Comparison of ENCODE assay signal across 10 cellular contexts in genomic region chr19:2577722-2578335, GRCh38.
DNase-seq lines count a peak whose midpoint lies in the region; ATAC-seq and TF ChIP-seq lines count a peak whose summit lies in the region.
"Had no signal": no experiment of that assay in that cellular context is flagged by ENCODE, and none has a peak within 500 bp of the region (broad histone marks: within the 10 kb centered on the region; RNA-seq: fewer than 3 reads in every experiment).

No MANE protein-coding gene starts in this region.

- intact Hi-C loops in upper lobe of right lung (cut with DNase I): loop anchor here (5.0 to 10.0 kb wide), 2 partner anchors 36 to 103 kb away; partner anchors contain the start of gene GADD45B

- peak overlapping the region; percentile 40 for H3K27ac ChIP-seq in epithelial cell of prostate
- peak overlapping the region; percentile 83 for H3K27ac ChIP-seq in upper lobe of right lung

- peaks cover 29% of the 10 kb centered on the region for H3K4me1 ChIP-seq in upper lobe of right lung

- peaks cover 3% of the 10 kb centered on the region for H3K4me1 Mint-ChIP-seq in activated naive CD8-positive, alpha-beta T cell (ENCODE audit: low read depth)
- peaks cover 5% of the 10 kb centered on the region for H3K4me1 Mint-ChIP-seq in activated naive CD8-positive, alpha-beta T cell treated with anti-CD3 and anti-CD28 coated beads for 36 hours
- H3K4me1 Mint-ChIP-seq in neural crest cell: peaks cover 4% of the 10 kb centered on the region

- H3K27me3 ChIP-seq in upper lobe of right lung: no peaks in the 10 kb centered on the region

- H3K27me3 Mint-ChIP-seq in activated naive CD8-positive, alpha-beta T cell: no peaks in the 10 kb centered on the region
- peaks cover 5% of the 10 kb centered on the region for H3K27me3 Mint-ChIP-seq in activated naive CD8-positive, alpha-beta T cell treated with anti-CD3 and anti-CD28 coated beads for 36 hours
- H3K27me3 Mint-ChIP-seq in neural crest cell (ENCODE audit: low read depth): peaks cover 9% of the 10 kb centered on the region

- no peak overlapping the region for H3K4me3 ChIP-seq in upper lobe of right lung

- H3K9me3 Mint-ChIP-seq in activated naive CD8-positive, alpha-beta T cell (ENCODE audit: low read depth): no peaks in the 10 kb centered on the region
- H3K9me3 Mint-ChIP-seq in activated naive CD8-positive, alpha-beta T cell treated with anti-CD3 and anti-CD28 coated beads for 36 hours: peaks cover 4% of the 10 kb centered on the region
- H3K9me3 Mint-ChIP-seq in neural crest cell: no peaks in the 10 kb centered on the region

- TF ChIP-seq CTCF in neural crest cell (conservative IDR thresholded peaks at IDR 0.05): no peak
- TF ChIP-seq CTCF in upper lobe of right lung (IDR thresholded peaks at IDR 0.05): no peak

- H3K4me3 Mint-ChIP-seq in activated naive CD8-positive, alpha-beta T cell: peak overlapping the region; percentile 23
- no peak overlapping the region for H3K4me3 Mint-ChIP-seq in activated naive CD8-positive, alpha-beta T cell treated with anti-CD3 and anti-CD28 coated beads for 36 hours
- H3K4me3 Mint-ChIP-seq in neural crest cell: peak overlapping the region; percentile 59

- peaks cover 4% of the 10 kb centered on the region for H3K36me3 Mint-ChIP-seq in activated naive CD8-positive, alpha-beta T cell
- peaks cover 4% of the 10 kb centered on the region for H3K36me3 Mint-ChIP-seq in activated naive CD8-positive, alpha-beta T cell treated with anti-CD3 and anti-CD28 coated beads for 36 hours
- peaks cover 6% of the 10 kb centered on the region for H3K36me3 Mint-ChIP-seq in neural crest cell (ENCODE audit: low read depth)

- no peak for DNase-seq in activated naive CD8-positive, alpha-beta T cell treated with anti-CD3 and anti-CD28 coated beads for 36 hours
- no peak for DNase-seq in epithelial cell of prostate (ENCODE audit: low read depth, low spot score)
- no peak for DNase-seq in neural crest cell (ENCODE audit: low read depth, low spot score)
- DNase-seq in upper lobe of right lung: peak; percentile 53
- no peak for DNase-seq in cerebellar nuclear complex (lab: John Stamatoyannopoulos, UW)
- DNase-seq in NCI-H774 (lab: John Stamatoyannopoulos, UW): no peak
- no peak for DNase-seq in stimulated activated CD8-positive, alpha-beta memory T cell treated with anti-CD3 and anti-CD28 coated beads, Interleukin-4, amount 100 ng/mL, for 48 hours
- DNase-seq: activated CD8-positive, alpha-beta memory T cell treated with anti-CD3 and anti-CD28 coated beads for 24 hours; occipital lobe had no signal

- no peak for ATAC-seq in upper lobe of right lung

- no peaks in the 10 kb centered on the region for H3K9me3 ChIP-seq in upper lobe of right lung

- no peak overlapping the region for H3K27ac Mint-ChIP-seq in activated naive CD8-positive, alpha-beta T cell
- H3K27ac Mint-ChIP-seq in activated naive CD8-positive, alpha-beta T cell treated with anti-CD3 and anti-CD28 coated beads for 36 hours: no peak overlapping the region
- no peak overlapping the region for H3K27ac Mint-ChIP-seq in neural crest cell (ENCODE audit: unreplicated experiment)

- H3K36me3 ChIP-seq in upper lobe of right lung: no peaks in the 10 kb centered on the region
